Comparison of ENCODE assay signal across 9 cellular contexts in the genomic region with DNA sequence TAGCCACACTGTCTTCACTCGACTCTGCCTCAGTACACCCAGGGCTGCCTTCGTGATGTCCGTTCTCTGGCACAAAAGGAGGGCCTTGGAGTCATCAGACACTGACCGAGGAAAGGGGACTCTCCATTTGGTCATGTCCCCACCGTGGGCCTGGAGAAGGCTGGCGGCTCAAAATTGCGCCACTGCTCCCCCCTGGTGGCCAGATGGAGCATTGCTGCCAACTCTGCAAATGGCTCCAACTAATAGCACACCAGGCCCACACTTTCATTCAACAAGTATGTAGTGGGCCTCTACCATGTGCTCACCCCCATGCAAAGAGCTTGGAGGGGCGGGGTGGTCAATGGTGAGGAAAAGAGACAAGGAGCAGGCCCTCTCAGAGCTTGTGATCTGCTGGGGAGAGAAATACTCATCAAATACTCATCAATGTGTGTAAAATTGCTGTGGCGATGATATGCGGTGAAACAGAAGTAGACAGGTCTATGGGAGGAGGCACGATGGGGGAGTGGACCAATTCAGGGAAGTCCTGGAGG. TPM values are rescaled to one million over a fixed set of nuclear protein-coding genes. Genes with fewer than 3 reads are reported as not detected.
DNase-seq lines count a peak whose midpoint lies in the region; ATAC-seq and TF ChIP-seq lines count a peak whose summit lies in the region.
"Had no signal": no experiment of that assay in that cellular context is flagged by ENCODE, and none has a peak within 500 bp of the region (broad histone marks: within the 10 kb centered on the region; RNA-seq: fewer than 3 reads in every experiment).

No MANE protein-coding gene starts in this region.

- peak; percentile 89 for TF ChIP-seq CTCF in CD4-positive, alpha-beta T cell (IDR thresholded peaks at IDR 0.05)
- peak; percentile 96 for TF ChIP-seq CTCF in fibroblast of the aortic adventitia (IDR thresholded peaks at IDR 0.05; ENCODE audit: insufficient read depth, low read length)
- TF ChIP-seq CTCF in testis (IDR thresholded peaks at IDR 0.05), result peak; percentile 94 to 97 (median 97)

- CTCF ChIA-PET in CD4-positive, alpha-beta T cell (lab: Charles Lee), result interaction anchor here (1.0 to 1.6 kb wide), 3 partner anchors 22 to 208 kb away, joined by 3 to 5 read pairs (median 4); no protein-coding TSS in a partner anchor

- TF ChIP-seq POLR2A in testis (IDR thresholded peaks at IDR 0.05), result no peak

- H3K27ac ChIP-seq in CD4-positive, alpha-beta T cell (ENCODE audit: low read depth, low read length), result no peak overlapping the region
- H3K27ac ChIP-seq in testis, result no peak overlapping the region

- no peaks in the 10 kb centered on the region for H3K9me3 Mint-ChIP-seq in CD4-positive, alpha-beta T cell

- H3K4me3 ChIP-seq in HAP-1, result no peak overlapping the region
- H3K4me3 ChIP-seq in fibroblast of the aortic adventitia (ENCODE audit: low read depth, low read length), result no peak overlapping the region
- no peak overlapping the region for H3K4me3 ChIP-seq in testis

- no peak overlapping the region for H3K4me3 Mint-ChIP-seq in CD4-positive, alpha-beta T cell

- H3K9me3 ChIP-seq in CD4-positive, alpha-beta T cell (ENCODE audit: control insufficient read depth, low read length), result no peaks in the 10 kb centered on the region
- H3K9me3 ChIP-seq in HAP-1 (no peaks in the 10 kb centered on the region), testis (no peaks in the 10 kb centered on the region)

- no peaks in the 10 kb centered on the region for H3K36me3 ChIP-seq in HAP-1 (replicated peaks)
- H3K36me3 ChIP-seq in testis (ENCODE audit: low read depth, missing control alignments), result no peaks in the 10 kb centered on the region

- in situ Hi-C loops in HAP-1 (cut with MboI; ENCODE audit: low sequenced_read_pairs), result loop anchor here (5.0 kb wide), 1 partner anchor 123 kb away; no protein-coding TSS in a partner anchor

- peaks cover 24% of the 10 kb centered on the region for H3K27me3 Mint-ChIP-seq in CD4-positive, alpha-beta T cell

- 42 to 62% methylated on average over 4 to 11 of the region's 11 CpGs for WGBS in testis, 2 donors

- POLR2A ChIA-PET in CD4-positive, alpha-beta T cell (lab: Charles Lee), result interaction anchor here (1.1 kb wide), 1 partner anchor 208 kb away, joined by 5 read pairs; no protein-coding TSS in a partner anchor

- intact Hi-C loops in CD4-positive, alpha-beta T cell (cut with DNase I, micrococcal nuclease), result loop anchor here (1.0 to 5.0 kb wide), 4 partner anchors 74 to 208 kb away; a partner anchor contains a TSS
- intact Hi-C loops in testis (cut with DNase I; ENCODE audit: low total_unique reads), result loop anchor here (5.0 kb wide), 1 partner anchor 68 kb away; no protein-coding TSS in a partner anchor

- H3K4me1 Mint-ChIP-seq in CD4-positive, alpha-beta T cell (ENCODE audit: low read depth), result peaks cover 19% of the 10 kb centered on the region

- DNase-seq in CD4-positive, alpha-beta T cell, result peak; percentile 44 to 76 (median 66)
- DNase-seq in HAP-1 (ENCODE audit: low spot score in 2 of 2) (peak; percentile 41 to 83), RPMI8226 (peak; percentile 74), activated T-helper 1 cell treated with Interleukin-2 at 50 U/mL for 16 hours (ENCODE audit: low read depth) (peak; percentile 51), fibroblast of the aortic adventitia (ENCODE audit: low read depth) (peak; percentile 65), nucleus accumbens (lab: John Stamatoyannopoulos, UW) (peak in 50 of 56 donors; percentile 13 to 86 (median 64)), testis (peak; percentile 85)

- no peaks in the 10 kb centered on the region for H3K36me3 Mint-ChIP-seq in CD4-positive, alpha-beta T cell (ENCODE audit: low read depth)

- no peaks in the 10 kb centered on the region for H3K4me1 ChIP-seq in HAP-1
- peaks cover 39% of the 10 kb centered on the region for H3K4me1 ChIP-seq in testis

- H3K27ac Mint-ChIP-seq in CD4-positive, alpha-beta T cell, result no peak overlapping the region

- peak; percentile 73 for ATAC-seq in CD4-positive, alpha-beta T cell (ENCODE audit: poor library complexity)
- no peak for ATAC-seq in GM19397 (IDR thresholded peaks at IDR 0.05; ENCODE audit: unreplicated experiment)

- peaks cover 26% of the 10 kb centered on the region for H3K27me3 ChIP-seq in CD4-positive, alpha-beta T cell (ENCODE audit: control insufficient read depth, insufficient read depth, low read length)
- H3K27me3 ChIP-seq in HAP-1 (ENCODE audit: low read depth) (peaks cover 6% of the 10 kb centered on the region), testis (no peaks in the 10 kb centered on the region)

RNA-seq across cellular contexts. Expression of a gene that starts 5.2 kb away (rescaled TPM):
- not detected for total RNA-seq in CD4-positive, alpha-beta T cell
- total RNA-seq in fibroblast of the aortic adventitia (ENCODE audit: low replicate concordance) (under 0.01 TPM in 1 of 2 replicates, not detected in the other), testis (10 to 100 TPM; 20.1 to 20.8 TPM)
- 7.7 TPM for polyA plus RNA-seq in testis (ENCODE audit: insufficient read depth, low read depth, low replicate concordance)
- total RNA-seq: activated CD8-positive, alpha-beta memory T cell treated with anti-CD3 and anti-CD28 coated beads for 36 hours had no signal

RNA-seq across cellular contexts. Expression of a gene that starts 7.9 kb away (rescaled TPM):
- total RNA-seq in CD4-positive, alpha-beta T cell, result 1 to 10 TPM; 2.1 to 2.7 TPM
- total RNA-seq in fibroblast of the aortic adventitia (ENCODE audit: low replicate concordance) (14.7 and 113 TPM in 2 replicates), testis (100 to 1,000 TPM; 204 to 216 TPM)
- 97.1 TPM for polyA plus RNA-seq in testis (ENCODE audit: insufficient read depth, low read depth, low replicate concordance)

RNA-seq across cellular contexts. Expression of a gene that starts 28.5 kb away (rescaled TPM):
- total RNA-seq in CD4-positive, alpha-beta T cell, result not detected
- not detected in 2 replicates for total RNA-seq in fibroblast of the aortic adventitia (ENCODE audit: low replicate concordance)
- 1 to 10 TPM; 1.4 to 2.0 TPM for total RNA-seq in testis
- polyA plus RNA-seq in testis (ENCODE audit: insufficient read depth, low read depth, low replicate concordance), result 0.95 TPM
- total RNA-seq: activated CD8-positive, alpha-beta memory T cell treated with anti-CD3 and anti-CD28 coated beads for 36 hours had no signal

RNA-seq across cellular contexts. Expression of a gene that starts 58.1 kb away (rescaled TPM):
- total RNA-seq in CD4-positive, alpha-beta T cell, result not detected
- total RNA-seq in fibroblast of the aortic adventitia (ENCODE audit: low replicate concordance) (0.49 TPM in 1 of 2 replicates, not detected in the other), testis (1 to 10 TPM; 2.0 to 2.1 TPM)
- 1.1 TPM for polyA plus RNA-seq in testis (ENCODE audit: insufficient read depth, low read depth, low replicate concordance)
- total RNA-seq: activated CD8-positive, alpha-beta memory T cell treated with anti-CD3 and anti-CD28 coated beads for 36 hours had no signal

RNA-seq across cellular contexts. Expression of a gene that starts 59.1 kb away (rescaled TPM):
- total RNA-seq in CD4-positive, alpha-beta T cell, result not detected
- total RNA-seq in fibroblast of the aortic adventitia (ENCODE audit: low replicate concordance), result not detected in 2 replicates
- total RNA-seq in testis, result 1 to 10 TPM; 2.4 to 5.7 TPM
- polyA plus RNA-seq in testis (ENCODE audit: insufficient read depth, low read depth, low replicate concordance), result 5.7 TPM
- total RNA-seq: activated CD8-positive, alpha-beta memory T cell treated with anti-CD3 and anti-CD28 coated beads for 36 hours had no signal

Comparison
In these comparisons a context has a peak if more than half of its experiments do, and no peak if none do; other contexts are left out.
1. RNA of a gene that starts 5.2 kb away (total RNA-seq): 20.1 to 20.8 TPM in testis; not detected in CD4-positive, alpha-beta T cell and under 0.01 TPM in fibroblast of the aortic adventitia; every median in the first group is over 10 times any median in the second.
2. Peak in every context shown above with its lines, with median percentiles within 50 percentile points of each other: DNase-seq and CTCF ChIP-seq.